In genomic region chr14:103456167-103456835, GRCh38 we compare ENCODE assay signal across 13 cellular contexts.
DNase-seq lines count a peak whose midpoint lies in the region; ATAC-seq, FAIRE-seq and TF ChIP-seq lines count a peak whose summit lies in the region.
"Had no signal": no experiment of that assay in that cellular context is flagged by ENCODE, and none has a peak within 500 bp of the region (broad histone marks: within the 10 kb centered on the region; RNA-seq: fewer than 3 reads in every experiment).

No MANE protein-coding gene starts in this region.

- TF ChIP-seq CTCF in brain (conservative IDR thresholded peaks at IDR 0.05): no peak

- H3K36me3 ChIP-seq in CD4-positive, CD25-positive, alpha-beta regulatory T cell (ENCODE audit: control insufficient read depth, insufficient read depth, low read length): peaks cover 33% of the 10 kb centered on the region

- H3K9me3 ChIP-seq in CD4-positive, CD25-positive, alpha-beta regulatory T cell (ENCODE audit: control insufficient read depth in 2 of 2, low read length in 2 of 2): no peaks in the 10 kb centered on the region
- H3K9me3 ChIP-seq: Caco-2 had no signal

- H3K36me3 Mint-ChIP-seq in CD4-positive, CD25-positive, alpha-beta regulatory T cell: peaks cover 30% of the 10 kb centered on the region
- peaks cover 61% of the 10 kb centered on the region for H3K36me3 Mint-ChIP-seq in brain

- ATAC-seq in CD4-positive, CD25-positive, alpha-beta regulatory T cell (ENCODE audit: low read depth in 2 of 2): no peak
- ATAC-seq in HG03520 (IDR thresholded peaks at IDR 0.05; ENCODE audit: unreplicated experiment): no peak
- ATAC-seq: HCT116 had no signal

- no peak overlapping the region for H3K4me3 Mint-ChIP-seq in CD4-positive, CD25-positive, alpha-beta regulatory T cell
- no peak overlapping the region for H3K4me3 Mint-ChIP-seq in brain

- DNase-seq in CD4-positive, CD25-positive, alpha-beta regulatory T cell: no peak
- no peak for DNase-seq in H54 (ENCODE audit: insufficient read length, low spot score)
- peak; percentile 54 to 74 for DNase-seq in lung microvascular endothelial cell (ENCODE audit: low read depth in 2 of 2)
- DNase-seq in mucosa of gallbladder (ENCODE audit: low spot score): no peak
- no peak for DNase-seq in GF-D8 (lab: John Stamatoyannopoulos, UW)
- DNase-seq in activated effector memory CD4-positive, alpha-beta T cell treated with Interleukin-2 at 50 U/mL for 16 hours: no peak
- DNase-seq: activated CD4-positive, alpha-beta T cell treated with anti-CD3 and anti-CD28 coated beads, Interleukin-2, amount 50 U/mL, for 48 hours; amygdala; Caco-2; right cardiac atrium had no signal

- H3K27me3 Mint-ChIP-seq in CD4-positive, CD25-positive, alpha-beta regulatory T cell: no peaks in the 10 kb centered on the region
- H3K27me3 Mint-ChIP-seq in brain: no peaks in the 10 kb centered on the region

- H3K9me3 Mint-ChIP-seq in CD4-positive, CD25-positive, alpha-beta regulatory T cell: peaks cover 0 to under 1% (median 0%) of the 10 kb centered on the region in 7 donors
- H3K9me3 Mint-ChIP-seq in brain: no peaks in the 10 kb centered on the region

- no peak for TF ChIP-seq POLR2A in H54 (IDR thresholded peaks at IDR 0.05; ENCODE audit: low read depth, low read length)

- peaks cover 6% of the 10 kb centered on the region for H3K4me1 ChIP-seq in CD4-positive, CD25-positive, alpha-beta regulatory T cell (ENCODE audit: control insufficient read depth, insufficient read depth, low read length, poor library complexity, severe bottlenecking)
- H3K4me1 ChIP-seq: Caco-2 had no signal

- peaks cover 15 to 41% (median 29%) of the 10 kb centered on the region in 4 donors for H3K4me1 Mint-ChIP-seq in CD4-positive, CD25-positive, alpha-beta regulatory T cell
- peaks cover 8% of the 10 kb centered on the region for H3K4me1 Mint-ChIP-seq in brain

- H3K27ac Mint-ChIP-seq in CD4-positive, CD25-positive, alpha-beta regulatory T cell: peak overlapping the region in 2 of 3 donors; percentile 52 to 82
- H3K27ac Mint-ChIP-seq in brain: peak overlapping the region; percentile 3 to 79 (median 11)

- peak overlapping the region; percentile 10 for H3K27ac ChIP-seq in CD4-positive, CD25-positive, alpha-beta regulatory T cell (ENCODE audit: insufficient read depth, low read length, poor library complexity, severe bottlenecking)

- H3K27me3 ChIP-seq in CD4-positive, CD25-positive, alpha-beta regulatory T cell (ENCODE audit: control insufficient read depth, insufficient read depth, low read length): no peaks in the 10 kb centered on the region

- peak; percentile 60 for FAIRE-seq in H54 (lab: Jason Lieb, UNC)

- no peak overlapping the region for H3K4me3 ChIP-seq in CD4-positive, CD25-positive, alpha-beta regulatory T cell (ENCODE audit: low read depth, low read length)

Comparison
In these comparisons a context has a peak if more than half of its experiments do, and no peak if none do; other contexts are left out.
1. DNase-seq: peak in lung microvascular endothelial cell (2 of 2); none in CD4-positive, CD25-positive, alpha-beta regulatory T cell (0 of 3), H54 (single experiment), mucosa of gallbladder (single experiment), GF-D8 (single experiment) and activated effector memory CD4-positive, alpha-beta T cell treated with Interleukin-2 at 50 U/mL for 16 hours (single experiment).